In the genomic region with DNA sequence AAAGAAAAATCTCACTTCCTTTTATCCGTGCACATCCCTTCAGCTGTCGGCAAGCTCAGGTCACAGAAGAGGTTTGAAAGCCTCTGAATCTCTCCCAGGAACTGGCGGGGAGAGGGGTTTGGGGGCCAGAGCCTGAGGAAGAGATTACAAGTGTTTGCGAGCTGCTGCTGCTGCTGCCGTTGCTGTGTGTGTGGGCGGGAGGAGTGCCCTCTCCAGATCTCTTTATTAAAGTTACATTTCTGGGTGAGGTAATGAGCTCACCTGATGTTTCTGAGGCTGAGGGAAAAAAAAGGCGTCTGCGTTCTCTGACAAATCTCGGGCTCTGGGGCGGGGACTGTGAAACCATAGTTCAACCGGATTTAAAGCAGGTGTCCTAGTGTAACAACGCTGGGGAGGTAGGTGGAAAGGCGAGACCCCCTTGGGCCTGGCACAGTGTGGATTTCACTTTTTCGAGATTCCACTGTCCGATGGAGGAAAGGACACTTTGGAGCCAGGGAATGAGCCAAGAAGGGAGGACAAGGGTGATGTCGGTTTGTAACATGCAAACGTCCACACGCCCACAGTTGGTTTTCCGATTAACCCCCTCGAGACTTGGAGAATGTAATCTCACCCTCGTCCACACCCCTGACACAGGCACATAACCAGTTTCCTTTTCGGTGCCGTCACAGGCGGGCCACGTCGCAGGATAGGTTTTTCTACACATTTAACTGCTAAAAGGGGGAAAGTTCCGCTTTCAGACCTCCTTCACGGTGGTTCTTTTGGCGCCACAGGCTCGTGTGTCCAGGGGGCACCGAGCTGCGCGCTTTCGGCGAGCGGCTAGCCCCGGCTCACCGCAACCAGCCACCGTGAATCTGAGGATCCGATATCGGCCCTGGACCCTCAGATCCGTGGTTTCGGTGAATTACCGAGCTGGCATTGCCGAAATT, we compare ENCODE assay signal across 8 cellular contexts. TPM values are rescaled to one million over a fixed set of nuclear protein-coding genes. Genes with fewer than 3 reads are reported as not detected.
DNase-seq lines count a peak whose midpoint lies in the region; ATAC-seq and TF ChIP-seq lines count a peak whose summit lies in the region.

No MANE protein-coding gene starts in this region.

- H3K27ac Mint-ChIP-seq in activated CD4-positive, alpha-beta T cell treated with anti-CD3 and anti-CD28 coated beads, Interleukin-2, amount 10 ng/mL, durations not matched to agents 24 days and 14 days = peak overlapping the region; percentile 99

- WGBS in lower leg skin, 2 donors = 1% methylated on average over 45 of the region's 45 CpGs

- H3K4me3 ChIP-seq in ACC112 (ENCODE audit: low read depth, low read length) (peak overlapping the region; percentile 96), lower leg skin (ENCODE audit: low read depth, poor library complexity, severe bottlenecking) (peak overlapping the region; percentile 54)

- ATAC-seq in GM18870 (IDR thresholded peaks at IDR 0.05; ENCODE audit: unreplicated experiment) (peak; percentile 22), HG03103 (IDR thresholded peaks at IDR 0.05; ENCODE audit: low read depth, unreplicated experiment) (peak; percentile 27)

- DNase-seq in NCI-H345 (lab: John Stamatoyannopoulos, UW) (peak; percentile 81), dermis blood vessel endothelial cell (peak; percentile 73), lower leg skin (ENCODE audit: low spot score in 2 of 2) (peak; percentile 56 to 89)
- DNase-seq in activated CD4-positive, alpha-beta T cell treated with anti-CD3 and anti-CD28 coated beads, Interleukin-2, amount 10 ng/mL, durations not matched to agents 24 days and 14 days = peak; percentile 90
- peak; percentile 63 to 68 for DNase-seq in stimulated activated CD4-positive, alpha-beta T cell treated with anti-CD3 and anti-CD28 coated beads, Interleukin-4, amount 100 ng/mL, for 48 hours (ENCODE audit: low read depth in 2 of 2)

- peak overlapping the region; percentile 60 for H2AFZ ChIP-seq in ACC112 (ENCODE audit: low read length, unreplicated experiment)

- H3K9me3 Mint-ChIP-seq in activated CD4-positive, alpha-beta T cell treated with anti-CD3 and anti-CD28 coated beads, Interleukin-2, amount 10 ng/mL, durations not matched to agents 24 days and 14 days = no peaks in the 10 kb centered on the region

- peaks cover 40% of the 10 kb centered on the region for H3K4me1 ChIP-seq in ACC112 (ENCODE audit: control insufficient read depth, insufficient read depth, low read length, unreplicated experiment)

- peaks cover 51% of the 10 kb centered on the region for H3K4me1 Mint-ChIP-seq in activated CD4-positive, alpha-beta T cell treated with anti-CD3 and anti-CD28 coated beads, Interleukin-2, amount 10 ng/mL, durations not matched to agents 24 days and 14 days

- peak overlapping the region; percentile 77 for H3K27ac ChIP-seq in ACC112 (ENCODE audit: low read depth, low read length)

- H3K4me3 Mint-ChIP-seq in activated CD4-positive, alpha-beta T cell treated with anti-CD3 and anti-CD28 coated beads, Interleukin-2, amount 10 ng/mL, durations not matched to agents 24 days and 14 days = peak overlapping the region; percentile 94

- TF ChIP-seq CTCF in lower leg skin (IDR thresholded peaks at IDR 0.05) = no peak

- peaks cover 71% of the 10 kb centered on the region for H3K79me2 ChIP-seq in ACC112 (ENCODE audit: control insufficient read depth, insufficient read depth, low read length, unreplicated experiment)

- intact Hi-C loops in activated CD4-positive, alpha-beta T cell treated with anti-CD3 and anti-CD28 coated beads, Interleukin-2, amount 10 ng/mL, durations not matched to agents 24 days and 14 days (cut with micrococcal nuclease) = loop anchor here (1.0 to 10.0 kb wide), 16 partner anchors 150 to 1698 kb away; partner anchors contain the start of gene CBLB
- intact Hi-C loops in lower leg skin (cut with DNase I; ENCODE audit: low total_unique reads) = no loop called here

- TF ChIP-seq POLR2A in lower leg skin (IDR thresholded peaks at IDR 0.05) = no peak

- peaks cover 3% of the 10 kb centered on the region for H3K36me3 Mint-ChIP-seq in activated CD4-positive, alpha-beta T cell treated with anti-CD3 and anti-CD28 coated beads, Interleukin-2, amount 10 ng/mL, durations not matched to agents 24 days and 14 days (ENCODE audit: low read depth)

- no peaks in the 10 kb centered on the region for H3K36me3 ChIP-seq in ACC112 (ENCODE audit: insufficient read depth, low read length)

- H3K27me3 ChIP-seq in ACC112 (ENCODE audit: insufficient read depth, low read length) = no peaks in the 10 kb centered on the region

- peaks cover 19% of the 10 kb centered on the region for H3K27me3 Mint-ChIP-seq in activated CD4-positive, alpha-beta T cell treated with anti-CD3 and anti-CD28 coated beads, Interleukin-2, amount 10 ng/mL, durations not matched to agents 24 days and 14 days

RNA-seq across cellular contexts. Expression of gene ALCAM, which starts 2.1 kb away (rescaled TPM):
- total RNA-seq in activated CD4-positive, alpha-beta T cell treated with anti-CD3 and anti-CD28 coated beads, Interleukin-2, amount 10 ng/mL, durations not matched to agents 24 days and 14 days = 26.3 and 26.5 TPM in 2 replicates
- 49.7 and 115 TPM in 2 replicates for total RNA-seq in dermis blood vessel endothelial cell
- total RNA-seq in lower leg skin = 10 to 100 TPM; 21.2 to 58.0 (median 31.1) TPM

Comparison
In these comparisons a context has a peak if more than half of its experiments do, and no peak if none do; other contexts are left out.
1. Peak in every context shown above with its lines: DNase-seq, ATAC-seq, H3K4me3 ChIP-seq and H3K27ac ChIP-seq.